In the genomic region with DNA sequence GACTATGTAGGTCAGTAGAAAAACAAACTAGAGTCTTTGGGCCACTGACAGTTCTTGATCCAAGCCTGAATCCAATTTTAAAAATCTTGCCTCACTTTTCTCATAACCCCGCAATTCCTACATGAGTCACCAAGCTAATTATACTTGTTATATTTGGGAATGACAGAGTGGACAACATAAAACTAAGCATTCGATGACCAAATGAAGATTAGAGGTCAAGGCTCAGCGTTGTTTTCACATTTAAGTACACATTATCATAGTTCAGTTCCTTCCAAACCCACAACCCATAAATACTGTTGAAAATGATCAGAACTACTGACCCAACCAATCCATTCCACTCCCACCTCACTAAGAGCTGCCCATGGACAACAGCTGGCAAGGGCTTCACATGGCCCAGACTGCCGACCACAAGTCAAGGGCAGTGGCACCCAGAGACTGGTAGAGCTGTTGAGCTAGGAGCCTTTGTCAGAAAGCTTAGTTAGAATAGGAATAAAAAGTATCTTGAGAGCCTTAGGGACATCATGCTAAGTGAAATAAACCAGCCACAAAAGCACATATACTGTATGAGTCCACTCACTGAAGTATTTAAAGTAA, we compare ENCODE assay signal across 12 cellular contexts.
DNase-seq lines count a peak whose midpoint lies in the region; TF ChIP-seq lines count a peak whose summit lies in the region.
"Had no signal": no experiment of that assay in that cellular context is flagged by ENCODE, and none has a peak within 500 bp of the region (broad histone marks: within the 10 kb centered on the region; RNA-seq: fewer than 3 reads in every experiment).

No MANE protein-coding gene starts in this region.

- no peak for TF ChIP-seq POLR2A in suprapubic skin (IDR thresholded peaks at IDR 0.05)

- no peak for TF ChIP-seq EP300 in suprapubic skin (IDR thresholded peaks at IDR 0.05)

- H3K27ac ChIP-seq in suprapubic skin (peak overlapping the region; percentile 54), right atrium auricular region (peak overlapping the region in 1 of 2 donors; percentile 40)
- H3K27ac ChIP-seq: dorsolateral prefrontal cortex had no signal

- H3K4me1 ChIP-seq in suprapubic skin, result peaks cover 11% of the 10 kb centered on the region
- peaks cover 0 to 2% of the 10 kb centered on the region in 2 donors for H3K4me1 ChIP-seq in right atrium auricular region

- DNase-seq in GM04504 (ENCODE audit: low read depth), result peak; percentile 69
- DNase-seq in amniotic epithelial cell (ENCODE audit: low read depth), result peak; percentile 85
- DNase-seq in iris pigment epithelial cell (ENCODE audit: low read depth), result peak; percentile 61
- no peak for DNase-seq in suprapubic skin (ENCODE audit: low spot score in 2 of 2)
- no peak for DNase-seq in NOMO-1 treated with dmso at 0.1 percent for 144 hours (lab: John Stamatoyannopoulos, UW; ENCODE audit: unreplicated experiment)
- no peak for DNase-seq in iPS-NIHi7 (ENCODE audit: extremely low spot score)
- DNase-seq in right atrium auricular region (ENCODE audit: low spot score), result no peak
- DNase-seq in HuH-7 (ENCODE audit: low spot score), result no peak
- DNase-seq: Calu3, dorsolateral prefrontal cortex, head of caudate nucleus, occipital lobe had no signal

- TF ChIP-seq CTCF in suprapubic skin (IDR thresholded peaks at IDR 0.05) (no peak), right atrium auricular region (IDR thresholded peaks at IDR 0.05) (no peak)

- H3K27me3 ChIP-seq in suprapubic skin, result no peaks in the 10 kb centered on the region
- no peaks in the 10 kb centered on the region for H3K27me3 ChIP-seq in right atrium auricular region
- H3K27me3 ChIP-seq: dorsolateral prefrontal cortex had no signal

- no peak overlapping the region for H3K4me3 ChIP-seq in suprapubic skin
- H3K4me3 ChIP-seq in right atrium auricular region, result no peak overlapping the region
- H3K4me3 ChIP-seq: dorsolateral prefrontal cortex had no signal

- no peaks in the 10 kb centered on the region for H3K9me3 ChIP-seq in suprapubic skin
- H3K9me3 ChIP-seq in right atrium auricular region, result no peaks in the 10 kb centered on the region

- WGBS in suprapubic skin, result 78% methylated on average over 4 of the region's 4 CpGs

- H3K36me3 ChIP-seq in suprapubic skin, result peaks cover 7% of the 10 kb centered on the region
- H3K36me3 ChIP-seq in right atrium auricular region, result no peaks in the 10 kb centered on the region

Comparison
In these comparisons a context has a peak if more than half of its experiments do, and no peak if none do; other contexts are left out.
1. DNase-seq: peak in GM04504 (single experiment), amniotic epithelial cell (single experiment) and iris pigment epithelial cell (single experiment); none in suprapubic skin (0 of 2), NOMO-1 treated with dmso at 0.1 percent for 144 hours (single experiment), iPS-NIHi7 (single experiment), right atrium auricular region (single experiment) and HuH-7 (single experiment).